Comparison of ENCODE assay signal across 22 cellular contexts in the genomic region with DNA sequence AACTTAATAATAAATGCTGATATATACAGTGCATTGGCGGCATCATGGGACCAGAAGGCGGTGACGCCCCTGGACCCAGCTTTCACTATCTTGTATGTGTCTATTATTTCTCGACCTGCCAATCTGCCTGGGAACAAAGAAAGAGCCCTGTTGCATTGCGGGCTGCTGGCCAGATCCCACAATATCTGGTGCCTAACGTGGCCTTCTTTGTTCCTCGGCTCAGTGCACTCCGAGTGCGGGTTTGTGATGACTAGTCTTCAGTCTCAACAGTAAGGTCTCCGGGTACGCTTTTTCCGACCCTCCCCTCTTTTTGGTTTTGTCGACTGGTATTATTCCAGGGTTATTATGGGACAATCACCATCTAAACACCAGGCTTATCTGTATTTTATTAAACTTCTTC.
DNase-seq lines count a peak whose midpoint lies in the region; ATAC-seq, FAIRE-seq and TF ChIP-seq lines count a peak whose summit lies in the region.
"Had no signal": no experiment of that assay in that cellular context is flagged by ENCODE, and none has a peak within 500 bp of the region (broad histone marks: within the 10 kb centered on the region; RNA-seq: fewer than 3 reads in every experiment).

No MANE protein-coding gene starts in this region.

- peak overlapping the region in 1 of 4 donors; percentile 11 for H3K4me3 ChIP-seq in pancreas
- H3K4me3 ChIP-seq: GM23248, SJCRH30 had no signal

- ATAC-seq in pancreas (peak in 1 of 4 donors; percentile 40), Right ventricle myocardium superior (ENCODE audit: poor library complexity) (no peak)
- ATAC-seq: PC-3, SK-N-SH treated with all-trans-retinoic acid at 6 μM for 48 hours had no signal

- TF ChIP-seq CTCF in pancreas (IDR thresholded peaks at IDR 0.05) = no peak

- no peaks in the 10 kb centered on the region for H3K36me3 ChIP-seq in pancreas
- H3K36me3 ChIP-seq: SJCRH30 had no signal

- no peak for FAIRE-seq in pancreas (lab: Jason Lieb, UNC)

- WGBS in pancreas, 2 donors = 86 to 89% methylated on average over 13 of the region's 13 CpGs

- intact Hi-C loops in pancreas (cut with DNase I) (no loop called here), Right ventricle myocardium superior (cut with DNase I) (no loop called here)

- H3K9me3 ChIP-seq in pancreas = no peaks in the 10 kb centered on the region
- H3K9me3 ChIP-seq: SJCRH30 had no signal

- DNase-seq in NCI-H748 (lab: John Stamatoyannopoulos, UW; ENCODE audit: unreplicated experiment) (peak; percentile 29), NCI-H748 treated with DMSO at 0.1 percent for 48 hours (lab: John Stamatoyannopoulos, UW) (no peak), medulla oblongata (ENCODE audit: extremely low spot score) (peak; percentile 18), pancreas (peak in 1 of 6 donors; percentile 14), hippocampal formation (lab: John Stamatoyannopoulos, UW) (no peak), Right ventricle myocardium superior (no peak), HuH-7 (ENCODE audit: low spot score) (no peak), KG1 (lab: John Stamatoyannopoulos, UW) (no peak)
- DNase-seq: 8988T, ACHN, DMS153, GM23248, H9, NCI-H1048, NCI-H1694 treated with DMSO at 0.1 percent for 48 hours, NCI-H2081, NCI-H2171 treated with DMSO at 0.1 percent for 48 hours, NCI-H345, NCI-H774, SJCRH30 had no signal

- H3K27me3 ChIP-seq in pancreas = no peaks in the 10 kb centered on the region
- H3K27me3 ChIP-seq: SJCRH30 had no signal

- peak overlapping the region in 3 of 4 donors; percentile 60 to 79 (median 74) for H3K27ac ChIP-seq in pancreas
- H3K27ac ChIP-seq: GM23248, SJCRH30 had no signal

- H3K4me1 ChIP-seq in pancreas = peaks cover 4 to 7% (median 7%) of the 10 kb centered on the region in 3 donors
- H3K4me1 ChIP-seq: SJCRH30 had no signal

Comparison
In these comparisons a context has a peak if more than half of its experiments do, and no peak if none do; other contexts are left out.
1. DNase-seq: peak in NCI-H748 (single experiment) and medulla oblongata (single experiment); none in NCI-H748 treated with DMSO at 0.1 percent for 48 hours (single experiment), hippocampal formation (0 of 2), Right ventricle myocardium superior (single experiment), HuH-7 (single experiment) and KG1 (single experiment).